ENCODE assay signal across 32 cellular contexts in genomic region chr9:21502586-21502985, GRCh38. TPM values are rescaled to one million over a fixed set of nuclear protein-coding genes. Genes with fewer than 3 reads are reported as not detected.
"Had no signal": no experiment of that assay in that cellular context is flagged by ENCODE, and none has a peak within 500 bp of the region (broad histone marks: within the 10 kb centered on the region; RNA-seq: fewer than 3 reads in every experiment).

No MANE protein-coding gene starts in this region.

- ATAC-seq: esophagus mucosa; foreskin keratinocyte; gastroesophageal sphincter; heart left ventricle; left lobe of liver; mucosa of descending colon; natural killer cell treated with Interleukin-12 subunit alpha and Interleukin-12 subunit beta and Interleukin-15 and Interleukin-18, amount 100 ng/mL, for 72 hours; right lobe of liver; stimulated activated effector memory CD8-positive, alpha-beta T cell treated with anti-CD3 and anti-CD28 coated beads, Interleukin-12 subunit alpha, Interleukin-12 subunit beta, amount 100 ng/mL, for 72 hours had no signal

- H2AFZ ChIP-seq: hepatocyte, parathyroid adenoma had no signal

- H3K9ac ChIP-seq: parathyroid adenoma had no signal

- H3K4me2 ChIP-seq: hepatocyte, smooth muscle cell had no signal

- H3K4me1 Mint-ChIP-seq: memory B cell; stimulated activated effector memory CD8-positive, alpha-beta T cell treated with anti-CD3 and anti-CD28 coated beads, Interleukin-12 subunit alpha, Interleukin-12 subunit beta, amount 100 ng/mL, for 72 hours had no signal

- H3K27ac ChIP-seq: dorsolateral prefrontal cortex, epithelial cell of prostate, foreskin keratinocyte, gastroesophageal sphincter, heart left ventricle, hepatocyte, neutrophil, parathyroid adenoma, right lobe of liver, stomach, thyroid gland had no signal

- H3K36me3 ChIP-seq: gastroesophageal sphincter, heart left ventricle, neutrophil, right lobe of liver, stomach, thyroid gland had no signal

- H3K9me3 ChIP-seq: gastroesophageal sphincter, heart left ventricle, mucosa of descending colon, neutrophil, right lobe of liver, stomach, thyroid gland had no signal

- FAIRE-seq: colon, kidney had no signal

- H3K9me3 Mint-ChIP-seq: memory B cell; naive B cell; natural killer cell treated with Interleukin-12 subunit alpha and Interleukin-12 subunit beta and Interleukin-15 and Interleukin-18, amount 100 ng/mL, for 72 hours; neural crest cell; stimulated activated effector memory CD8-positive, alpha-beta T cell treated with anti-CD3 and anti-CD28 coated beads, Interleukin-12 subunit alpha, Interleukin-12 subunit beta, amount 100 ng/mL, for 72 hours had no signal

- H3K4me3 Mint-ChIP-seq: memory B cell; naive B cell; natural killer cell treated with Interleukin-12 subunit alpha and Interleukin-12 subunit beta and Interleukin-15 and Interleukin-18, amount 100 ng/mL, for 72 hours; neural crest cell; stimulated activated effector memory CD8-positive, alpha-beta T cell treated with anti-CD3 and anti-CD28 coated beads, Interleukin-12 subunit alpha, Interleukin-12 subunit beta, amount 100 ng/mL, for 72 hours had no signal

- H3K4me3 ChIP-seq: dorsolateral prefrontal cortex, gastroesophageal sphincter, heart left ventricle, hepatocyte, lung, mucosa of descending colon, right lobe of liver, smooth muscle cell, stomach, thyroid gland had no signal

- H3K27me3 Mint-ChIP-seq: progenitor cell of endocrine pancreas had no signal

- H3K4me1 ChIP-seq: gastroesophageal sphincter, parathyroid adenoma, right lobe of liver, thyroid gland had no signal

- DNase-seq: dorsolateral prefrontal cortex; effector CD4-positive, alpha-beta T cell; foreskin keratinocyte; heart left ventricle; kidney; mucosa of descending colon; naive B cell; right lobe of liver; stimulated activated CD4-positive, alpha-beta T cell treated with anti-CD3 and anti-CD28 coated beads, Interleukin-12 subunit alpha, Interleukin-12 subunit beta, amount 100 ng/mL, for 4 hours; stimulated activated CD4-positive, alpha-beta T cell treated with anti-CD3 and anti-CD28 coated beads, Interleukin-2, amount 100 ng/mL, for 24 hours; stimulated activated CD4-positive, alpha-beta T cell treated with anti-CD3 and anti-CD28 coated beads, Interleukin-4, amount 100 ng/mL, for 24 hours; stimulated activated naive CD4-positive, alpha-beta T cell treated with Interleukin-2 at 50 U/mL for 16 hours; stomach; thyroid gland had no signal

- H3K36me3 Mint-ChIP-seq: memory B cell; naive B cell; natural killer cell treated with Interleukin-12 subunit alpha and Interleukin-12 subunit beta and Interleukin-15 and Interleukin-18, amount 100 ng/mL, for 72 hours; stimulated activated effector memory CD8-positive, alpha-beta T cell treated with anti-CD3 and anti-CD28 coated beads, Interleukin-12 subunit alpha, Interleukin-12 subunit beta, amount 100 ng/mL, for 72 hours had no signal

- H3K79me2 ChIP-seq: hepatocyte, parathyroid adenoma had no signal

- H3K27ac Mint-ChIP-seq: memory B cell; naive B cell; natural killer cell treated with Interleukin-12 subunit alpha and Interleukin-12 subunit beta and Interleukin-15 and Interleukin-18, amount 100 ng/mL, for 72 hours; progenitor cell of endocrine pancreas; stimulated activated effector memory CD8-positive, alpha-beta T cell treated with anti-CD3 and anti-CD28 coated beads, Interleukin-12 subunit alpha, Interleukin-12 subunit beta, amount 100 ng/mL, for 72 hours had no signal

- H3K27me3 ChIP-seq: foreskin keratinocyte, gastroesophageal sphincter, heart left ventricle, hepatocyte, right lobe of liver, stomach, thyroid gland had no signal

RNA-seq across cellular contexts. Expression of gene IFNE, which starts 20.5 kb away (rescaled TPM):
- total RNA-seq: gastroesophageal sphincter; left lobe of liver; liver; lung; mucosa of descending colon; natural killer cell treated with Interleukin-12 subunit alpha and Interleukin-12 subunit beta and Interleukin-15 and Interleukin-18, amount 100 ng/mL, for 72 hours; right lobe of liver; subcutaneous adipose tissue; temporal lobe had no signal
